In the genomic region with DNA sequence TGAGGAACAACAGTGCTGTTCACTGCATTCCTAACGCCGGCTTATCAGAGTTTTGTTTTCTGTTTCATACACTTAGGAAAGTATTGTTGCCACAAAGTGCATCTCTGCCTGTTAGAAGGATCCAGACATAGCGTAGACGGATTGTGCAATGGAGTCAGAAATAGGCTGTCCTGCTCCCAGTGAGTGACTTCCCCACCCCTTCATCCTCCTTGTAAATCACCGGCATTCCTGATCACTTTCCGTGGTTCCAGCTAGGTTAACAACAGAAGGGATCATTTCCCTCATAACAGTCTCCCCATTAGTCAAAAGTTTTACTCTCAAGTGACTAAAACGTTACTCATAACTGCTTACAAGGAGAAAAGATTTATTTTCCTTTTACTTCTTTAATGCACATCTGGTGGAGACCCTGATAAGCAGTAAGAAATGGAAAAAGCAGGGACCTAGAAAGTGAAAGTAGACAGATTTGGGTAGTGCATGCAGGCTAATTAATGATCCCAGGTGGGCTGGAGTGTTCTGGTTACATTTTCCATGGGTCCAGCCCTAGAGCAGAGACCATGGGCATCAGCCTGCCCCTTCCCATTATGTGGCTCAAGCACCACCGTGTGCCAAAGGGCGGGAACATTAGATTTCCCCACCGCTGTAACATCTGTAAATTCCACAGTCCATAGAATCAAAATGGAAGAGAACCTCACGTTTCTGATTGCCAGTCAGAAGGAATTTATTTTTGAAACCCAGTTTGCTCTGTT, we compare ENCODE assay signal across 10 cellular contexts.
DNase-seq lines count a peak whose midpoint lies in the region; ATAC-seq, FAIRE-seq and TF ChIP-seq lines count a peak whose summit lies in the region.
"Had no signal": no experiment of that assay in that cellular context is flagged by ENCODE, and none has a peak within 500 bp of the region (broad histone marks: within the 10 kb centered on the region; RNA-seq: fewer than 3 reads in every experiment).

No MANE protein-coding gene starts in this region.

- no peak for DNase-seq in GM06990 (ENCODE audit: extremely low read depth, insufficient read length)
- no peak for DNase-seq in WTC11 (ENCODE audit: low spot score)
- no peak for DNase-seq in heart right ventricle
- DNase-seq in small intestine = peak; percentile 31
- DNase-seq in NCI-H526 treated with DMSO at 0.1 percent for 48 hours (lab: John Stamatoyannopoulos, UW) = no peak
- DNase-seq in NCI-H1694 (lab: John Stamatoyannopoulos, UW) = no peak
- DNase-seq in NCI-H69 (lab: John Stamatoyannopoulos, UW) = no peak
- no peak for DNase-seq in NCI-H748 (lab: John Stamatoyannopoulos, UW; ENCODE audit: unreplicated experiment)
- DNase-seq: occipital lobe had no signal

- no peaks in the 10 kb centered on the region; the same call in 1 of the 2 replicates for H3K36me3 ChIP-seq in GM06990 (ENCODE audit: control insufficient read depth, insufficient read depth, low read length)
- H3K36me3 ChIP-seq in heart right ventricle = no peaks in the 10 kb centered on the region
- no peaks in the 10 kb centered on the region for H3K36me3 ChIP-seq in small intestine (ENCODE audit: control insufficient read depth in 2 of 2, insufficient read depth in 2 of 2, low read length in 2 of 2)
- H3K36me3 ChIP-seq: adrenal gland had no signal

- H3K27ac ChIP-seq in heart right ventricle (peak overlapping the region in 3 of 10 donors; percentile 34 to 40 (median 38)), small intestine (ENCODE audit: low read depth in 1 of 2, low read length in 1 of 2) (no peak overlapping the region)

- H3K27me3 ChIP-seq in GM06990 (replicated peaks; ENCODE audit: control insufficient read depth, insufficient read depth, low read length) (no peaks in the 10 kb centered on the region), heart right ventricle (no peaks in the 10 kb centered on the region), small intestine (ENCODE audit: control insufficient read depth in 2 of 2, insufficient read depth in 2 of 2, low read length in 2 of 2) (no peaks in the 10 kb centered on the region)
- H3K27me3 ChIP-seq: adrenal gland had no signal

- ATAC-seq in WTC11 (peak; percentile 27; the same call in 1 of the 2 replicates), heart right ventricle (peak in 6 of 8 donors; percentile 35 to 77 (median 58))

- TF ChIP-seq CTCF in GM06990 (IDR thresholded peaks at IDR 0.05; ENCODE audit: insufficient read depth, low read length, poor library complexity, severe bottlenecking) = no peak
- TF ChIP-seq CTCF in WTC11 (IDR thresholded peaks at IDR 0.05) = no peak
- TF ChIP-seq CTCF in heart right ventricle (IDR thresholded peaks at IDR 0.05) = no peak

- H3K4me3 ChIP-seq in GM06990 (replicated peaks; ENCODE audit: low read depth, low read length) = peak overlapping the region; percentile 35
- peak overlapping the region in 8 of 10 donors; percentile 18 to 45 (median 32) for H3K4me3 ChIP-seq in heart right ventricle
- no peak overlapping the region for H3K4me3 ChIP-seq in small intestine (ENCODE audit: low read depth in 1 of 2, low read length in 2 of 2)

- POLR2A ChIA-PET in WTC11 (lab: Charles Lee) = interaction anchor here (0.6 kb wide), 1 partner anchor 626 kb away, joined by 8 read pairs; no protein-coding TSS in a partner anchor

- intact Hi-C loops in heart right ventricle (cut with DNase I) = no loop called here

- no peak overlapping the region for H3K4me3 Mint-ChIP-seq in WTC11

- H3K4me1 Mint-ChIP-seq in WTC11 = peaks cover 63% of the 10 kb centered on the region

- peaks cover under 1% of the 10 kb centered on the region; the same call in 1 of the 2 replicates for H3K36me3 Mint-ChIP-seq in WTC11

- no peak for FAIRE-seq in small intestine (lab: Jason Lieb, UNC)

- CTCF ChIA-PET in WTC11 (lab: Charles Lee) = no interaction called here

- no peaks in the 10 kb centered on the region; the same call in none of the 2 replicates for H3K27me3 Mint-ChIP-seq in WTC11 (ENCODE audit: low read depth)

- WGBS in heart right ventricle, 2 donors = 31 to 45% methylated on average over 11 of the region's 11 CpGs
- WGBS in small intestine, 3 donors = 24 to 36% (median 33%) methylated on average over 11 of the region's 11 CpGs

- no peak overlapping the region for H3K27ac Mint-ChIP-seq in WTC11

- H3K4me1 ChIP-seq in heart right ventricle (peaks cover 0 to 53% (median 28%) of the 10 kb centered on the region in 9 donors), small intestine (ENCODE audit: control insufficient read depth in 2 of 2, insufficient read depth in 1 of 2, low read depth in 1 of 2, low read length in 1 of 2) (peaks cover 7 to 11% of the 10 kb centered on the region in 2 donors)

- H3K9me3 ChIP-seq in heart right ventricle (no peaks in the 10 kb centered on the region), small intestine (ENCODE audit: control insufficient read depth, low read depth) (no peaks in the 10 kb centered on the region)
- H3K9me3 ChIP-seq: adrenal gland had no signal

- no peaks in the 10 kb centered on the region for H3K9me3 Mint-ChIP-seq in WTC11

TF ChIP-seq in WTC11, 78 proteins besides CTCF, POLR2A, EP300 and RAD21:
- TF ChIP-seq FOXJ3 (CRISPR knock-in tag; IDR thresholded peaks at IDR 0.05; ENCODE audit: borderline replicate concordance) (no peak), GABPB1 (CRISPR knock-in tag; IDR thresholded peaks at IDR 0.05) (no peak)
- TF ChIP-seq, protein P1, sequence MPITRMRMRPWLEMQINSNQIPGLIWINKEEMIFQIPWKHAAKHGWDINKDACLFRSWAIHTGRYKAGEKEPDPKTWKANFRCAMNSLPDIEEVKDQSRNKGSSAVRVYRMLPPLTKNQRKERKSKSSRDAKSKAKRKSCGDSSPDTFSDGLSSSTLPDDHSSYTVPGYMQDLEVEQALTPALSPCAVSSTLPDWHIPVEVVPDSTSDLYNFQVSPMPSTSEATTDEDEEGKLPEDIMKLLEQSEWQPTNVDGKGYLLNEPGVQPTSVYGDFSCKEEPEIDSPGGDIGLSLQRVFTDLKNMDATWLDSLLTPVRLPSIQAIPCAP (CRISPR knock-in tag; IDR thresholded peaks at IDR 0.05) = no peak
- TF ChIP-seq, protein P2, sequence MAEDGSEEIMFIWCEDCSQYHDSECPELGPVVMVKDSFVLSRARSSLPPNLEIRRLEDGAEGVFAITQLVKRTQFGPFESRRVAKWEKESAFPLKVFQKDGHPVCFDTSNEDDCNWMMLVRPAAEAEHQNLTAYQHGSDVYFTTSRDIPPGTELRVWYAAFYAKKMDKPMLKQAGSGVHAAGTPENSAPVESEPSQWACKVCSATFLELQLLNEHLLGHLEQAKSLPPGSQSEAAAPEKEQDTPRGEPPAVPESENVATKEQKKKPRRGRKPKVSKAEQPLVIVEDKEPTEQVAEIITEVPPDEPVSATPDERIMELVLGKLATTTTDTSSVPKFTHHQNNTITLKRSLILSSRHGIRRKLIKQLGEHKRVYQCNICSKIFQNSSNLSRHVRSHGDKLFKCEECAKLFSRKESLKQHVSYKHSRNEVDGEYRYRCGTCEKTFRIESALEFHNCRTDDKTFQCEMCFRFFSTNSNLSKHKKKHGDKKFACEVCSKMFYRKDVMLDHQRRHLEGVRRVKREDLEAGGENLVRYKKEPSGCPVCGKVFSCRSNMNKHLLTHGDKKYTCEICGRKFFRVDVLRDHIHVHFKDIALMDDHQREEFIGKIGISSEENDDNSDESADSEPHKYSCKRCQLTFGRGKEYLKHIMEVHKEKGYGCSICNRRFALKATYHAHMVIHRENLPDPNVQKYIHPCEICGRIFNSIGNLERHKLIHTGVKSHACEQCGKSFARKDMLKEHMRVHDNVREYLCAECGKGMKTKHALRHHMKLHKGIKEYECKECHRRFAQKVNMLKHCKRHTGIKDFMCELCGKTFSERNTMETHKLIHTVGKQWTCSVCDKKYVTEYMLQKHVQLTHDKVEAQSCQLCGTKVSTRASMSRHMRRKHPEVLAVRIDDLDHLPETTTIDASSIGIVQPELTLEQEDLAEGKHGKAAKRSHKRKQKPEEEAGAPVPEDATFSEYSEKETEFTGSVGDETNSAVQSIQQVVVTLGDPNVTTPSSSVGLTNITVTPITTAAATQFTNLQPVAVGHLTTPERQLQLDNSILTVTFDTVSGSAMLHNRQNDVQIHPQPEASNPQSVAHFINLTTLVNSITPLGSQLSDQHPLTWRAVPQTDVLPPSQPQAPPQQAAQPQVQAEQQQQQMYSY (CRISPR knock-in tag; IDR thresholded peaks at IDR 0.05) = no peak
TF ChIP-seq in WTC11: peak in this region for 0.

Comparison
In these comparisons a context has a peak if more than half of its experiments do, and no peak if none do; other contexts are left out.
1. H3K4me3 ChIP-seq: peak in GM06990 (single experiment) and heart right ventricle (8 of 10); none in small intestine (0 of 2).